In genomic region chr3:194072097-194072428, GRCh38 we compare ENCODE assay signal across 15 cellular contexts.
DNase-seq lines count a peak whose midpoint lies in the region; ATAC-seq lines count a peak whose summit lies in the region.
"Had no signal": no experiment of that assay in that cellular context is flagged by ENCODE, and none has a peak within 500 bp of the region (broad histone marks: within the 10 kb centered on the region; RNA-seq: fewer than 3 reads in every experiment).

No MANE protein-coding gene starts in this region.

- DNase-seq in EH (ENCODE audit: low read depth) (peak; percentile 11), mesenchymal stem cell (peak; percentile 42), NCI-H2029 (lab: John Stamatoyannopoulos, UW) (no peak), NOMO-1 treated with dmso at 0.1 percent for 144 hours (lab: John Stamatoyannopoulos, UW; ENCODE audit: unreplicated experiment) (no peak)
- DNase-seq: CD4-positive, CD25-positive, alpha-beta regulatory T cell; erythroblast; hippocampal formation; NCI-H2081; stimulated activated CD4-positive, alpha-beta T cell treated with anti-CD3 and anti-CD28 coated beads, Interleukin-4, amount 100 ng/mL, for 1 hour had no signal

- peaks cover 21 to 42% (median 28%) of the 10 kb centered on the region in 10 experiments for H3K4me1 ChIP-seq in BLaER1 treated with 17β-estradiol and CSF1 and Interleukin-3, amounts not matched to agents 10 nM and 100 nM
- peaks cover 25% of the 10 kb centered on the region for H3K4me1 ChIP-seq in mesenchymal stem cell (ENCODE audit: control insufficient read depth, insufficient read depth, low read depth, low read length)

- H3K4ac ChIP-seq in mesenchymal stem cell (ENCODE audit: low read depth in 1 of 2, low read length in 2 of 2): no peak overlapping the region

- H3K9me3 Mint-ChIP-seq in activated T-helper 17 cell treated with anti-CD3 and anti-CD28 coated beads, Interleukin-2, amount 50 U/mL, for 72 hours: peaks cover 4% of the 10 kb centered on the region

- no peak overlapping the region for H3K4me3 ChIP-seq in BLaER1 treated with 17β-estradiol and CSF1 and Interleukin-3, amounts not matched to agents 10 nM and 100 nM
- no peak overlapping the region for H3K4me3 ChIP-seq in mesenchymal stem cell (ENCODE audit: insufficient read depth in 1 of 2, low read depth in 1 of 2, low read length in 2 of 2)
- H3K4me3 ChIP-seq: lung had no signal

- H4K91ac ChIP-seq in mesenchymal stem cell (ENCODE audit: low read length): no peak overlapping the region

- peaks cover 0 to 13% (median 4%) of the 10 kb centered on the region in 11 experiments; a peak in 4 of 22 replicates for H3K27me3 ChIP-seq in BLaER1 treated with 17β-estradiol and CSF1 and Interleukin-3, amounts not matched to agents 10 nM and 100 nM
- peaks cover 0 to 56% of the 10 kb centered on the region in 2 experiments for H3K27me3 ChIP-seq in mesenchymal stem cell (ENCODE audit: control insufficient read depth in 1 of 2, insufficient read depth in 1 of 2, low read length in 2 of 2)

- H2BK120ac ChIP-seq in mesenchymal stem cell (ENCODE audit: low read depth, low read length): no peak overlapping the region

- no peak overlapping the region for H4K8ac ChIP-seq in mesenchymal stem cell (ENCODE audit: low read length)

- H3K36me3 Mint-ChIP-seq in activated T-helper 17 cell treated with anti-CD3 and anti-CD28 coated beads, Interleukin-2, amount 50 U/mL, for 72 hours (ENCODE audit: low read depth): no peaks in the 10 kb centered on the region
- H3K36me3 Mint-ChIP-seq: CD4-positive, CD25-positive, alpha-beta regulatory T cell had no signal

- H3K9me3 ChIP-seq in BLaER1 treated with 17β-estradiol and CSF1 and Interleukin-3, amounts not matched to agents 10 nM and 100 nM (replicated peaks in 1 of 11): peaks cover 6 to 22% (median 11%) of the 10 kb centered on the region in 11 experiments; a peak in 18 of 22 replicates
- H3K9me3 ChIP-seq in mesenchymal stem cell (ENCODE audit: control insufficient read depth, low read length): peaks cover 16% of the 10 kb centered on the region

- H2BK15ac ChIP-seq in mesenchymal stem cell (ENCODE audit: low read depth, poor library complexity, severe bottlenecking): no peak overlapping the region

- no peaks in the 10 kb centered on the region for H3K36me3 ChIP-seq in BLaER1 treated with 17β-estradiol and CSF1 and Interleukin-3, amounts not matched to agents 10 nM and 100 nM
- H3K36me3 ChIP-seq in mesenchymal stem cell (ENCODE audit: control insufficient read depth in 1 of 2, insufficient read depth in 2 of 2, low read depth in 1 of 2, low read length in 2 of 2): no peaks in the 10 kb centered on the region

- H3K9ac ChIP-seq in BLaER1 treated with 17β-estradiol and CSF1 and Interleukin-3, amounts not matched to agents 10 nM and 100 nM: no peak overlapping the region
- H3K9ac ChIP-seq in mesenchymal stem cell (ENCODE audit: low read length): no peak overlapping the region

- peak overlapping the region; percentile 75 to 96 (median 92); a peak in 20 of 22 replicates for H3K4me2 ChIP-seq in BLaER1 treated with 17β-estradiol and CSF1 and Interleukin-3, amounts not matched to agents 10 nM and 100 nM
- H3K4me2 ChIP-seq in mesenchymal stem cell (ENCODE audit: low read length, poor library complexity, severe bottlenecking): no peak overlapping the region

- peaks cover 36% of the 10 kb centered on the region for H3K27me3 Mint-ChIP-seq in activated T-helper 17 cell treated with anti-CD3 and anti-CD28 coated beads, Interleukin-2, amount 50 U/mL, for 72 hours

- no peak overlapping the region for H3K14ac ChIP-seq in mesenchymal stem cell (ENCODE audit: low read length in 2 of 2)

- no peak overlapping the region for H3K23ac ChIP-seq in mesenchymal stem cell (ENCODE audit: low read length in 2 of 2)

- no peak overlapping the region for H2BK5ac ChIP-seq in mesenchymal stem cell (ENCODE audit: low read depth, low read length, poor library complexity, severe bottlenecking)

- H3K79me1 ChIP-seq in mesenchymal stem cell (replicated peaks; ENCODE audit: low read length, poor library complexity, severe bottlenecking): no peaks in the 10 kb centered on the region

- 83% methylated on average over 9 of the region's 9 CpGs for WGBS in mesenchymal stem cell

- no peak overlapping the region for H3K27ac ChIP-seq in BLaER1 treated with 17β-estradiol and CSF1 and Interleukin-3, amounts not matched to agents 10 nM and 100 nM
- H3K27ac ChIP-seq in mesenchymal stem cell (ENCODE audit: low read length, poor library complexity, severe bottlenecking): no peak overlapping the region

- peak overlapping the region in 1 of 2 experiments; percentile 25 for H3K18ac ChIP-seq in mesenchymal stem cell (ENCODE audit: low read depth in 1 of 2, low read length in 2 of 2)

- no peak overlapping the region for H3K27ac Mint-ChIP-seq in activated T-helper 17 cell treated with anti-CD3 and anti-CD28 coated beads, Interleukin-2, amount 50 U/mL, for 72 hours
- H3K27ac Mint-ChIP-seq: T-helper 1 cell treated with Interleukin-12 subunit alpha and Interleukin-12 subunit beta and Interleukin-4 antibody, amounts not matched to agents 30 μg/mL and 1 μg/mL, for 36 hours had no signal

- H2AFZ ChIP-seq in mesenchymal stem cell (ENCODE audit: low read depth, low read length): no peak overlapping the region

- peak; percentile 33 for ATAC-seq in activated T-helper 17 cell treated with anti-CD3 and anti-CD28 coated beads, Interleukin-2, amount 50 U/mL, for 72 hours (replicated peaks)
- no peak for ATAC-seq in HG03159 (IDR thresholded peaks at IDR 0.05; ENCODE audit: unreplicated experiment)
- ATAC-seq in GM19395 (IDR thresholded peaks at IDR 0.05; ENCODE audit: unreplicated experiment): no peak

- peaks cover 19% of the 10 kb centered on the region for H3K4me1 Mint-ChIP-seq in activated T-helper 17 cell treated with anti-CD3 and anti-CD28 coated beads, Interleukin-2, amount 50 U/mL, for 72 hours

- peak overlapping the region; percentile 55 for H3K4me3 Mint-ChIP-seq in activated T-helper 17 cell treated with anti-CD3 and anti-CD28 coated beads, Interleukin-2, amount 50 U/mL, for 72 hours

- peak overlapping the region; percentile 29 for H2AK5ac ChIP-seq in mesenchymal stem cell (ENCODE audit: low read length, severe bottlenecking)

- peak overlapping the region in 1 of 2 experiments; percentile 45 for H2BK12ac ChIP-seq in mesenchymal stem cell (ENCODE audit: low read length in 2 of 2)

- no peaks in the 10 kb centered on the region for H4K20me1 ChIP-seq in BLaER1 treated with 17β-estradiol and CSF1 and Interleukin-3, amounts not matched to agents 10 nM and 100 nM

Comparison
In these comparisons a context has a peak if more than half of its experiments do, and no peak if none do; other contexts are left out.
1. DNase-seq: peak in EH (single experiment) and mesenchymal stem cell (single experiment); none in NCI-H2029 (single experiment) and NOMO-1 treated with dmso at 0.1 percent for 144 hours (single experiment).